9 cellular contexts compared by ENCODE assay signal in the genomic region with DNA sequence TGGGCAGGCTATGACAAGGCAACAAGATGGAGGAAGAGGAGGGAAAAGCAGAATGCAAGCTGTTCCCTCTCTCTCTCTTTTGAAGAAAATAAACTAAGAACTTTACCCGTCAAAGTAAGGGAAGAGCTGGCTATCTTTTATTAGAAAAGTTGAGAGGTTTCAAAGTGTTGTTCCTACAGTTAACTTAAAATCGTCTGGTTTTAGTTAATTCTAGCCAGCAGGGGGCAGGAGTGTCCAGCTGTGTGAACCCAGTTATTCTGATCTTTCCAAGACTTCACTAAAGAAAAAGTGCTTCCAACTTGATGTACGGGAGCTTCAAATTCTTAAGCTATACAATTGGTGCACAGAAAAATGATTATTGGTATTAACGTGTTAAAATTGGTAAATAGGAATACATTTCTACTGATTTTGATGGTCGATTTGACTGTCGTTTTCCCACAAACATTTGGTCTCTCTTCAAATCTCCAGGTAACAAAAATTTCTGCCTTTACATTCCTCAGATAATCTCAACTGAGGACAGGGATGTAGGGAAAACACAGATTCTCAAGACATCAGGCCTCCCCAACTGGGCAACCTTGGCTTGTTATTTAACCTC. TPM values are rescaled to one million over a fixed set of nuclear protein-coding genes. Genes with fewer than 3 reads are reported as not detected.
DNase-seq lines count a peak whose midpoint lies in the region; ATAC-seq and TF ChIP-seq lines count a peak whose summit lies in the region.
"Had no signal": no experiment of that assay in that cellular context is flagged by ENCODE, and none has a peak within 500 bp of the region (broad histone marks: within the 10 kb centered on the region; RNA-seq: fewer than 3 reads in every experiment).

No MANE protein-coding gene starts in this region.

- H3K27ac ChIP-seq in VCaP = no peak overlapping the region
- no peak overlapping the region for H3K27ac ChIP-seq in thoracic aorta

- peak; percentile 18 for DNase-seq in 8988T
- DNase-seq in EH (ENCODE audit: low read depth) = peak; percentile 60
- peak; percentile 72 for DNase-seq in NAMALWA (ENCODE audit: low spot score)
- peak; percentile 11 for DNase-seq in effector CD8-positive, alpha-beta T cell (lab: John Stamatoyannopoulos, UW)
- peak; percentile 72 for DNase-seq in midbrain (lab: John Stamatoyannopoulos, UW)
- no peak for DNase-seq in thoracic aorta (ENCODE audit: low spot score)

- no peak for TF ChIP-seq POLR2A in GM18505 (IDR thresholded peaks at IDR 0.05; ENCODE audit: borderline replicate concordance, extremely low read depth, insufficient read depth, insufficient read length)

- no peaks in the 10 kb centered on the region for H3K27me3 ChIP-seq in thoracic aorta (replicated peaks; ENCODE audit: insufficient read depth)

- ATAC-seq in thoracic aorta (ENCODE audit: insufficient number of reproducible peaks, low FRiP score, low read depth) (peak; percentile 42), GM18505 (IDR thresholded peaks at IDR 0.05; ENCODE audit: unreplicated experiment) (no peak)
- ATAC-seq: right cardiac atrium had no signal

- no peaks in the 10 kb centered on the region for H3K36me3 ChIP-seq in thoracic aorta

- peaks cover 3 to 12% of the 10 kb centered on the region in 2 donors for H3K4me1 ChIP-seq in thoracic aorta (ENCODE audit: control insufficient read depth in 1 of 2, low read depth in 2 of 2)

- TF ChIP-seq CTCF in VCaP (conservative IDR thresholded peaks at IDR 0.05) = peak; percentile 92
- peak; percentile 65 for TF ChIP-seq CTCF in thoracic aorta (IDR thresholded peaks at IDR 0.05)

- H3K9me3 ChIP-seq in thoracic aorta = no peaks in the 10 kb centered on the region

- no peak overlapping the region for H3K4me3 ChIP-seq in thoracic aorta

RNA-seq across cellular contexts. Expression of gene MON2, which starts 28.4 kb away (rescaled TPM):
- total RNA-seq in thoracic aorta = 100 to 1,000 TPM in 1 of 2 donors, 10 to 100 TPM in 1; 73.0 to 154 TPM
